Comparison of ENCODE assay signal across 1 cellular context in genomic region chr6:75601608-75602163, GRCh38.
TF ChIP-seq lines count a peak whose summit lies in the region.

TSS of gene SENP6 (plus strand) at chr6:75601880. CDS start at chr6:75602525, 645 bp downstream.

TF ChIP-seq in HepG2, 621 proteins besides CTCF, POLR2A, EP300 and RAD21 (continued from another document and continues in another):
- TF ChIP-seq THRA (CRISPR knock-in tag; IDR thresholded peaks at IDR 0.05; ENCODE audit: borderline replicate concordance): no peak; the same call in 1 of the 2 replicates
- TF ChIP-seq YEATS2 (CRISPR knock-in tag; IDR thresholded peaks at IDR 0.05; ENCODE audit: borderline replicate concordance): peak; percentile 59
- TF ChIP-seq TCF12 (IDR thresholded peaks at IDR 0.05): no peak
- TF ChIP-seq TCF12 (CRISPR knock-in tag; IDR thresholded peaks at IDR 0.05): no peak
- TF ChIP-seq XBP1 (CRISPR knock-in tag; IDR thresholded peaks at IDR 0.05): no peak
- no peak for TF ChIP-seq ZNF619 (CRISPR knock-in tag; IDR thresholded peaks at IDR 0.05)
- no peak for TF ChIP-seq ELK4 (CRISPR knock-in tag; IDR thresholded peaks at IDR 0.05; ENCODE audit: borderline replicate concordance)
- 0 out of 2 replicates have a peak, but pooled peaks have one; percentile 19 for TF ChIP-seq ETV5 (CRISPR knock-in tag; IDR thresholded peaks at IDR 0.05; ENCODE audit: borderline replicate concordance)
- TF ChIP-seq SP5 (CRISPR knock-in tag; IDR thresholded peaks at IDR 0.05; ENCODE audit: borderline replicate concordance, low read depth): no peak
- TF ChIP-seq ZNF777 (CRISPR knock-in tag; IDR thresholded peaks at IDR 0.05): no peak; the same call in none of the 2 replicates
- TF ChIP-seq SOX13 (IDR thresholded peaks at IDR 0.05): no peak
- TF ChIP-seq SOX13 (CRISPR knock-in tag; conservative IDR thresholded peaks at IDR 0.05 in 1 of 2, IDR thresholded peaks at IDR 0.05 in 1 of 2): peak in 1 of 2 experiments; percentile 25; a peak in 1 of 4 replicates
- no peak; the same call in 1 of the 2 replicates for TF ChIP-seq PITX1 (CRISPR knock-in tag; IDR thresholded peaks at IDR 0.05)
- TF ChIP-seq TBL1XR1 (IDR thresholded peaks at IDR 0.05; ENCODE audit: borderline replicate concordance, low read length, partially characterized antibody): no peak
- no peak; the same call in 1 of the 2 replicates for TF ChIP-seq ZNF275 (CRISPR knock-in tag; IDR thresholded peaks at IDR 0.05; ENCODE audit: borderline replicate concordance)
- TF ChIP-seq SPEN (CRISPR knock-in tag; IDR thresholded peaks at IDR 0.05; ENCODE audit: low read depth): peak; percentile 37; the same call in 1 of the 2 replicates
- no peak for TF ChIP-seq SUZ12 (IDR thresholded peaks at IDR 0.05; ENCODE audit: low read depth, low read length)
- TF ChIP-seq, protein P1, sequence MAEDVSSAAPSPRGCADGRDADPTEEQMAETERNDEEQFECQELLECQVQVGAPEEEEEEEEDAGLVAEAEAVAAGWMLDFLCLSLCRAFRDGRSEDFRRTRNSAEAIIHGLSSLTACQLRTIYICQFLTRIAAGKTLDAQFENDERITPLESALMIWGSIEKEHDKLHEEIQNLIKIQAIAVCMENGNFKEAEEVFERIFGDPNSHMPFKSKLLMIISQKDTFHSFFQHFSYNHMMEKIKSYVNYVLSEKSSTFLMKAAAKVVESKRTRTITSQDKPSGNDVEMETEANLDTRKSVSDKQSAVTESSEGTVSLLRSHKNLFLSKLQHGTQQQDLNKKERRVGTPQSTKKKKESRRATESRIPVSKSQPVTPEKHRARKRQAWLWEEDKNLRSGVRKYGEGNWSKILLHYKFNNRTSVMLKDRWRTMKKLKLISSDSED (CRISPR knock-in tag; IDR thresholded peaks at IDR 0.05): 0 out of 2 replicates have a peak, but pooled peaks have one; percentile 12
- no peak for TF ChIP-seq TCF7L2 (IDR thresholded peaks at IDR 0.05; ENCODE audit: low read depth, low read length)
- TF ChIP-seq, protein P2, sequence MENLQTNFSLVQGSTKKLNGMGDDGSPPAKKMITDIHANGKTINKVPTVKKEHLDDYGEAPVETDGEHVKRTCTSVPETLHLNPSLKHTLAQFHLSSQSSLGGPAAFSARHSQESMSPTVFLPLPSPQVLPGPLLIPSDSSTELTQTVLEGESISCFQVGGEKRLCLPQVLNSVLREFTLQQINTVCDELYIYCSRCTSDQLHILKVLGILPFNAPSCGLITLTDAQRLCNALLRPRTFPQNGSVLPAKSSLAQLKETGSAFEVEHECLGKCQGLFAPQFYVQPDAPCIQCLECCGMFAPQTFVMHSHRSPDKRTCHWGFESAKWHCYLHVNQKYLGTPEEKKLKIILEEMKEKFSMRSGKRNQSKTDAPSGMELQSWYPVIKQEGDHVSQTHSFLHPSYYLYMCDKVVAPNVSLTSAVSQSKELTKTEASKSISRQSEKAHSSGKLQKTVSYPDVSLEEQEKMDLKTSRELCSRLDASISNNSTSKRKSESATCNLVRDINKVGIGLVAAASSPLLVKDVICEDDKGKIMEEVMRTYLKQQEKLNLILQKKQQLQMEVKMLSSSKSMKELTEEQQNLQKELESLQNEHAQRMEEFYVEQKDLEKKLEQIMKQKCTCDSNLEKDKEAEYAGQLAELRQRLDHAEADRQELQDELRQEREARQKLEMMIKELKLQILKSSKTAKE (CRISPR knock-in tag; IDR thresholded peaks at IDR 0.05; ENCODE audit: borderline replicate concordance): no peak
- TF ChIP-seq, protein P3, sequence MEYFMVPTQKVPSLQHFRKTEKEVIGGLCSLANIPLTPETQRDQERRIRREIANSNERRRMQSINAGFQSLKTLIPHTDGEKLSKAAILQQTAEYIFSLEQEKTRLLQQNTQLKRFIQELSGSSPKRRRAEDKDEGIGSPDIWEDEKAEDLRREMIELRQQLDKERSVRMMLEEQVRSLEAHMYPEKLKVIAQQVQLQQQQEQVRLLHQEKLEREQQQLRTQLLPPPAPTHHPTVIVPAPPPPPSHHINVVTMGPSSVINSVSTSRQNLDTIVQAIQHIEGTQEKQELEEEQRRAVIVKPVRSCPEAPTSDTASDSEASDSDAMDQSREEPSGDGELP (IDR thresholded peaks at IDR 0.05; ENCODE audit: borderline replicate concordance, low read depth): peak; percentile 23; the same call in 1 of the 2 replicates
- no peak for TF ChIP-seq ZNF850 (CRISPR knock-in tag; conservative IDR thresholded peaks at IDR 0.05)
- TF ChIP-seq ZBTB2 (CRISPR knock-in tag; IDR thresholded peaks at IDR 0.05; ENCODE audit: low read depth): peak; percentile 88
- TF ChIP-seq ZBTB8A (CRISPR knock-in tag; IDR thresholded peaks at IDR 0.05; ENCODE audit: borderline replicate concordance, low read depth): no peak
- no peak for TF ChIP-seq ZNF552 (CRISPR knock-in tag; IDR thresholded peaks at IDR 0.05; ENCODE audit: borderline replicate concordance)
- no peak for TF ChIP-seq FOXO4 (CRISPR knock-in tag; conservative IDR thresholded peaks at IDR 0.05)
- TF ChIP-seq, protein P4, sequence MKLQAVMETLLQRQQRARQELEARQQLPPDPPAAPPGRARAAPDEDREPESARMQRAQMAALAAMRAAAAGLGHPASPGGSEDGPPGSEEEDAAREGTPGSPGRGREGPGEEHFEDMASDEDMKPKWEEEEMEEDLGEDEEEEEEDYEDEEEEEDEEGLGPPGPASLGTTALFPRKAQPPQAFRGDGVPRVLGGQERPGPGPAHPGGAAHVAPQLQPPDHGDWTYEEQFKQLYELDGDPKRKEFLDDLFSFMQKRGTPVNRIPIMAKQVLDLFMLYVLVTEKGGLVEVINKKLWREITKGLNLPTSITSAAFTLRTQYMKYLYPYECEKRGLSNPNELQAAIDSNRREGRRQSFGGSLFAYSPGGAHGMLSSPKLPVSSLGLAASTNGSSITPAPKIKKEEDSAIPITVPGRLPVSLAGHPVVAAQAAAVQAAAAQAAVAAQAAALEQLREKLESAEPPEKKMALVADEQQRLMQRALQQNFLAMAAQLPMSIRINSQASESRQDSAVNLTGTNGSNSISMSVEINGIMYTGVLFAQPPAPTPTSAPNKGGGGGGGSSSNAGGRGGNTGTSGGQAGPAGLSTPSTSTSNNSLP (IDR thresholded peaks at IDR 0.05; ENCODE audit: low read depth, low read length): no peak
- TF ChIP-seq SIN3A (IDR thresholded peaks at IDR 0.05; ENCODE audit: borderline replicate concordance, low read depth, low read length): no peak
- peak; percentile 55; the same call in 1 of the 2 replicates for TF ChIP-seq ZNF674 (CRISPR knock-in tag; IDR thresholded peaks at IDR 0.05; ENCODE audit: low read depth)
- TF ChIP-seq SRF (IDR thresholded peaks at IDR 0.05; ENCODE audit: low read depth, low read length): no peak
- TF ChIP-seq ZNF510 (CRISPR knock-in tag; IDR thresholded peaks at IDR 0.05; ENCODE audit: low read depth): peak; percentile 75; the same call in 1 of the 2 replicates
- TF ChIP-seq STAG1 (CRISPR knock-in tag; IDR thresholded peaks at IDR 0.05): no peak
- TF ChIP-seq NAIF1 (CRISPR knock-in tag; IDR thresholded peaks at IDR 0.05; ENCODE audit: borderline replicate concordance): no peak
- no peak for TF ChIP-seq ZNF296 (CRISPR knock-in tag; conservative IDR thresholded peaks at IDR 0.05)
- TF ChIP-seq SIN3B (IDR thresholded peaks at IDR 0.05; ENCODE audit: low read length): no peak
- no peak for TF ChIP-seq SNAPC4 (CRISPR knock-in tag; IDR thresholded peaks at IDR 0.05)
- no peak for TF ChIP-seq ZBTB14 (CRISPR knock-in tag; IDR thresholded peaks at IDR 0.05)
